Comparison of ENCODE assay signal across 15 cellular contexts in the genomic region with DNA sequence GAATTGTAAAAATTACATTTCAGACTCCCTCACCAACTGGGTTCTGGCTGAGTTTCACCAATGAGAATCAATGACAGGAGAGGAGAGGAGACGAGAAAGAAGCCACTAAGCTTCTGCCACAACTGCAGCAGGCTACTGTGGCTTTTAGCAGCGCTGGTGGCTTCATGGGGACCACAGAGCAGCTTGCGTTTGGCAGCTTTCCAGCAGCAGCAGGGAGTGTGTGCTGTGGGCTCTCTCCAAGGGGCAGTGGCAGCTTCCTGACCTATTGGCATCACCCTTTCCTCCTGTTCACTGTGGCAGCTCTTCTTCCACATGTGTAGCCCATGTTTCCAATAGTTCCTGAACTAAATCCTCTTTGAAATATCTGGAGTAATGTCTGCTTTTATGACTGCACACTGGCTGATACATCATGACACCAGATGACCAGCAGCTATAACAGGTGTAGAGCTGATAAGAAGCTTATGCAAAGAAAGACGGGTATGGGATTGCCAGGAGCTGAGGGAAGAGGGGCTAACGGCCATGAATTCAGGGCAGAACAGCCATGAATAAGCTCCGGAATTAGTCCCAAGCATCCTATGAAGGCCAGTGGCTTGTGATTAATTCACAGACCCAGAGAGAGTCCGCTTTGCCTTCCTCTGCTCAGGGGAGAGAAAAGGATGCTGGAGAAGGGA. TPM values are rescaled to one million over a fixed set of nuclear protein-coding genes. Genes with fewer than 3 reads are reported as not detected.
DNase-seq lines count a peak whose midpoint lies in the region; ATAC-seq lines count a peak whose summit lies in the region.
"Had no signal": no experiment of that assay in that cellular context is flagged by ENCODE, and none has a peak within 500 bp of the region (broad histone marks: within the 10 kb centered on the region; RNA-seq: fewer than 3 reads in every experiment).

No MANE protein-coding gene starts in this region.

- H3K4me3 Mint-ChIP-seq in activated CD4-positive, alpha-beta T cell treated with anti-CD3 and anti-CD28 coated beads, Interleukin-2, amount 10 ng/mL, durations not matched to agents 24 days and 14 days: no peak overlapping the region
- H3K4me3 Mint-ChIP-seq in stimulated activated naive CD8-positive, alpha-beta T cell treated with anti-CD3 and anti-CD28 coated beads, Interleukin-15, amount 100 ng/mL, for 72 hours: no peak overlapping the region
- H3K4me3 Mint-ChIP-seq: activated T-helper 1 cell treated with anti-CD3 and anti-CD28 coated beads, Interleukin-12 subunit alpha, Interleukin-12 subunit beta, Interleukin-2, Interleukin-4 antibody, amounts not matched to agents 30 ng/mL and 10 ng/mL and 1 ng/mL, durations not matched to agents 14 hours and 24 hours and 36 hours; H9; neural progenitor cell; stimulated activated naive B cell treated with anti-CD40 and anti-IgM and Interleukin-4, amounts not matched to agents 10 μg/mL and 1 μg/mL and 100 μg/mL, for 72 hours; T-helper 2 cell treated with Interferon-gamma antibody and Interleukin-4, amounts not matched to agents 5 μg/mL and 100 μg/mL, for 36 hours had no signal

- ATAC-seq in stimulated activated naive CD8-positive, alpha-beta T cell treated with anti-CD3 and anti-CD28 coated beads, Interleukin-15, amount 100 ng/mL, for 72 hours: peak; percentile 66
- ATAC-seq in GM18498 (IDR thresholded peaks at IDR 0.05; ENCODE audit: unreplicated experiment): no peak
- ATAC-seq in HG03571 (IDR thresholded peaks at IDR 0.05; ENCODE audit: unreplicated experiment): no peak
- ATAC-seq: stimulated activated naive B cell treated with anti-CD40 and anti-IgM and Interleukin-4, amounts not matched to agents 10 μg/mL and 1 μg/mL and 100 μg/mL, for 72 hours had no signal

- intact Hi-C loops in activated CD4-positive, alpha-beta T cell treated with anti-CD3 and anti-CD28 coated beads, Interleukin-2, amount 10 ng/mL, durations not matched to agents 24 days and 14 days (cut with micrococcal nuclease): no loop called here

- no peaks in the 10 kb centered on the region for H3K4me1 Mint-ChIP-seq in activated CD4-positive, alpha-beta T cell treated with anti-CD3 and anti-CD28 coated beads, Interleukin-2, amount 10 ng/mL, durations not matched to agents 24 days and 14 days
- H3K4me1 Mint-ChIP-seq in stimulated activated naive CD8-positive, alpha-beta T cell treated with anti-CD3 and anti-CD28 coated beads, Interleukin-15, amount 100 ng/mL, for 72 hours: peaks cover 9% of the 10 kb centered on the region
- H3K4me1 Mint-ChIP-seq: H9; neural progenitor cell; stimulated activated naive B cell treated with anti-CD40 and anti-IgM and Interleukin-4, amounts not matched to agents 10 μg/mL and 1 μg/mL and 100 μg/mL, for 72 hours had no signal

- H3K9me3 Mint-ChIP-seq in activated CD4-positive, alpha-beta T cell treated with anti-CD3 and anti-CD28 coated beads, Interleukin-2, amount 10 ng/mL, durations not matched to agents 24 days and 14 days: no peaks in the 10 kb centered on the region
- no peaks in the 10 kb centered on the region for H3K9me3 Mint-ChIP-seq in stimulated activated naive CD8-positive, alpha-beta T cell treated with anti-CD3 and anti-CD28 coated beads, Interleukin-15, amount 100 ng/mL, for 72 hours
- H3K9me3 Mint-ChIP-seq: activated T-helper 1 cell treated with anti-CD3 and anti-CD28 coated beads, Interleukin-12 subunit alpha, Interleukin-12 subunit beta, Interleukin-2, Interleukin-4 antibody, amounts not matched to agents 30 ng/mL and 10 ng/mL and 1 ng/mL, durations not matched to agents 14 hours and 24 hours and 36 hours; H9; neural progenitor cell; stimulated activated naive B cell treated with anti-CD40 and anti-IgM and Interleukin-4, amounts not matched to agents 10 μg/mL and 1 μg/mL and 100 μg/mL, for 72 hours; T-helper 2 cell treated with Interferon-gamma antibody and Interleukin-4, amounts not matched to agents 5 μg/mL and 100 μg/mL, for 36 hours had no signal

- H3K36me3 Mint-ChIP-seq in activated CD4-positive, alpha-beta T cell treated with anti-CD3 and anti-CD28 coated beads, Interleukin-2, amount 10 ng/mL, durations not matched to agents 24 days and 14 days (ENCODE audit: low read depth): no peaks in the 10 kb centered on the region
- H3K36me3 Mint-ChIP-seq: neural progenitor cell; stimulated activated naive B cell treated with anti-CD40 and anti-IgM and Interleukin-4, amounts not matched to agents 10 μg/mL and 1 μg/mL and 100 μg/mL, for 72 hours had no signal

- peaks cover 17% of the 10 kb centered on the region for H3K27me3 Mint-ChIP-seq in activated CD4-positive, alpha-beta T cell treated with anti-CD3 and anti-CD28 coated beads, Interleukin-2, amount 10 ng/mL, durations not matched to agents 24 days and 14 days
- H3K27me3 Mint-ChIP-seq in stimulated activated naive CD8-positive, alpha-beta T cell treated with anti-CD3 and anti-CD28 coated beads, Interleukin-15, amount 100 ng/mL, for 72 hours: no peaks in the 10 kb centered on the region

- peak; percentile 16 for DNase-seq in activated CD4-positive, alpha-beta T cell treated with anti-CD3 and anti-CD28 coated beads, Interleukin-2, amount 50 U/mL, for 1 hour
- DNase-seq in activated CD4-positive, alpha-beta T cell treated with anti-CD3 and anti-CD28 coated beads, Interleukin-2, amount 10 ng/mL, durations not matched to agents 24 days and 14 days: no peak
- peak; percentile 71 for DNase-seq in NCI-H345 (lab: John Stamatoyannopoulos, UW)
- peak; percentile 13 for DNase-seq in activated gamma-delta T cell treated with anti-CD3 and anti-CD28 coated beads, Interleukin-2, amount 50 U/mL, for 16 hours (ENCODE audit: low read depth)
- DNase-seq in stimulated activated naive CD8-positive, alpha-beta T cell treated with anti-CD3 and anti-CD28 coated beads, Interleukin-15, amount 100 ng/mL, for 72 hours: peak; percentile 24 to 35
- DNase-seq in GM03348 (ENCODE audit: low spot score): no peak
- DNase-seq: foreskin fibroblast; H9; KBM-7; stimulated activated naive B cell treated with anti-CD40 and anti-IgM and Interleukin-4, amounts not matched to agents 10 μg/mL and 1 μg/mL and 100 μg/mL, for 72 hours had no signal

- H3K27ac Mint-ChIP-seq in activated CD4-positive, alpha-beta T cell treated with anti-CD3 and anti-CD28 coated beads, Interleukin-2, amount 10 ng/mL, durations not matched to agents 24 days and 14 days: no peak overlapping the region
- H3K27ac Mint-ChIP-seq in stimulated activated naive CD8-positive, alpha-beta T cell treated with anti-CD3 and anti-CD28 coated beads, Interleukin-15, amount 100 ng/mL, for 72 hours: peak overlapping the region in 1 of 2 donors; percentile 24
- H3K27ac Mint-ChIP-seq: activated T-helper 1 cell treated with anti-CD3 and anti-CD28 coated beads, Interleukin-12 subunit alpha, Interleukin-12 subunit beta, Interleukin-2, Interleukin-4 antibody, amounts not matched to agents 30 ng/mL and 10 ng/mL and 1 ng/mL, durations not matched to agents 14 hours and 24 hours and 36 hours; H9; neural progenitor cell; stimulated activated naive B cell treated with anti-CD40 and anti-IgM and Interleukin-4, amounts not matched to agents 10 μg/mL and 1 μg/mL and 100 μg/mL, for 72 hours; T-helper 2 cell treated with Interferon-gamma antibody and Interleukin-4, amounts not matched to agents 5 μg/mL and 100 μg/mL, for 36 hours had no signal

RNA-seq across cellular contexts. Expression of a gene that starts 46.8 kb away (rescaled TPM):
- 0.36 and 0.37 TPM in 2 replicates for total RNA-seq in activated CD4-positive, alpha-beta T cell treated with anti-CD3 and anti-CD28 coated beads, Interleukin-2, amount 10 ng/mL, durations not matched to agents 24 days and 14 days

RNA-seq across cellular contexts. Expression of a gene that starts 59.5 kb away (rescaled TPM):
- total RNA-seq in activated CD4-positive, alpha-beta T cell treated with anti-CD3 and anti-CD28 coated beads, Interleukin-2, amount 10 ng/mL, durations not matched to agents 24 days and 14 days: 14.3 and 15.7 TPM in 2 replicates

Comparison
In these comparisons a context has a peak if more than half of its experiments do, and no peak if none do; other contexts are left out.
1. DNase-seq: peak in activated CD4-positive, alpha-beta T cell treated with anti-CD3 and anti-CD28 coated beads, Interleukin-2, amount 50 U/mL, for 1 hour (single experiment), NCI-H345 (single experiment), activated gamma-delta T cell treated with anti-CD3 and anti-CD28 coated beads, Interleukin-2, amount 50 U/mL, for 16 hours (single experiment) and stimulated activated naive CD8-positive, alpha-beta T cell treated with anti-CD3 and anti-CD28 coated beads, Interleukin-15, amount 100 ng/mL, for 72 hours (2 of 2); none in activated CD4-positive, alpha-beta T cell treated with anti-CD3 and anti-CD28 coated beads, Interleukin-2, amount 10 ng/mL, durations not matched to agents 24 days and 14 days (single experiment) and GM03348 (single experiment).